ENCODE assay signal across 16 cellular contexts in the genomic region with DNA sequence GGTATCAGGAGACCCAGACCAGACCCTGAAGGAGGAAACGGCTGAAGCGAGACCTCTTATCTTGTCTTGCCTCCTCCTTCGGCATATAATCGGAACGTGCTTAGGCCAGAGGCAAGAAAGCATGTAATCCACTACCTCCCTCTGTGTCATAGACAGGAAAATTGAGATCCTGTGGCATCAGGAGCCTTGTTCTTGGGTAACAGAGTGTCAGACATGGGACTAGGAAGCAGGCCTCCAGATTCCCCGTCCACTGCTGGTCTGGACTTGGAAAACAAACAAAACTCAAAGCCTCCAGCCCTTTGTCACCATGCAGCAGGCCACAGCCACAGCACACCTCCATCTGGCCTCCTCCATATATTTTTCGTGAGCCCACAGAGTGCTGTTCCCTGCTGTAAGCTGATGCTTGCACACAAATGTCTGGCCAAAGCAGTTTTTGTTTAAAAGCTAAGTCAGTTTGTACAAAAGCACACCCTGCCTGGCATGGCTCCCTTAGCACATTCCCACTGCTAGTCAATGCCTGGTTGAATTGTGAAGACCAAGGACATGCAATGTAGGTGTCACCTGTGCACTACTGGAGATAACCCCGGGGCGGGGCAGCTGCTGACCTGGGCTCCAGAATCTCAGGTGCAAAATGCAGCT.
A peak's percentile ranks its signal among the peaks of the same experiment; 100 is the strongest.
DNase-seq lines count a peak whose midpoint lies in the region; ATAC-seq and TF ChIP-seq lines count a peak whose summit lies in the region.
"Had no signal": no experiment of that assay in that cellular context is flagged by ENCODE, and none has a peak within 500 bp of the region (broad histone marks: within the 10 kb centered on the region; RNA-seq: fewer than 3 reads in every experiment).

No MANE protein-coding gene starts in this region.

- peaks cover 47% of the 10 kb centered on the region for H3K4me1 Mint-ChIP-seq in neural crest cell
- peaks cover 0 to 4% (median 2%) of the 10 kb centered on the region in 4 donors for H3K4me1 Mint-ChIP-seq in CD4-positive, alpha-beta memory T cell
- H3K4me1 Mint-ChIP-seq: memory B cell had no signal

- H3K4me3 ChIP-seq in adipocyte (ENCODE audit: low read length), result peak overlapping the region; percentile 10
- peak overlapping the region in 1 of 2 donors; percentile 22 for H3K4me3 ChIP-seq in stomach smooth muscle (ENCODE audit: low read length in 2 of 2)
- H3K4me3 ChIP-seq in CD4-positive, alpha-beta memory T cell (ENCODE audit: low read length in 2 of 2), result no peak overlapping the region
- no peak overlapping the region for H3K4me3 ChIP-seq in SK-N-SH (ENCODE audit: low read depth in 2 of 2, low read length in 1 of 2)
- H3K4me3 ChIP-seq: SK-N-MC had no signal

- in situ Hi-C loops in KBM-7 (cut with MboI; ENCODE audit: low pct_unique_long_range_greater_than_20kb, low sequenced_read_pairs), result no loop called here

- DNase-seq in adipocyte (ENCODE audit: low read depth), result no peak
- DNase-seq in Right ventricle myocardium superior, result no peak
- DNase-seq in neural crest cell (ENCODE audit: low read depth, low spot score), result no peak
- no peak for DNase-seq in CD4-positive, alpha-beta memory T cell
- no peak for DNase-seq in KBM-7
- DNase-seq in SW480 (ENCODE audit: low spot score), result no peak
- DNase-seq in SK-N-SH, result no peak
- DNase-seq: activated CD4-positive, alpha-beta T cell treated with anti-CD3 and anti-CD28 coated beads for 1 hour; activated effector memory CD4-positive, alpha-beta T cell treated with anti-CD3 and anti-CD28 coated beads, Interleukin-2, amount 50 U/mL, for 16 hours; CD8-positive, alpha-beta T cell; NCI-H1436; NCI-H82 had no signal

- no peaks in the 10 kb centered on the region for H3K36me3 ChIP-seq in adipocyte (ENCODE audit: control insufficient read depth, insufficient read depth, low read length, severe bottlenecking)
- H3K36me3 ChIP-seq in stomach smooth muscle (ENCODE audit: control insufficient read depth in 2 of 2, insufficient read depth in 2 of 2, low read length in 2 of 2), result no peaks in the 10 kb centered on the region
- H3K36me3 ChIP-seq in CD4-positive, alpha-beta memory T cell (ENCODE audit: insufficient read depth, low read length), result no peaks in the 10 kb centered on the region
- H3K36me3 ChIP-seq in SK-N-SH (replicated peaks in 1 of 2; ENCODE audit: control insufficient read depth in 1 of 2, insufficient read depth in 2 of 2, low read length in 1 of 2), result no peaks in the 10 kb centered on the region
- H3K36me3 ChIP-seq: neutrophil had no signal

- H3K9ac ChIP-seq in adipocyte (ENCODE audit: low read length), result peak overlapping the region; percentile 84
- peak overlapping the region in 1 of 2 donors; percentile 13 for H3K9ac ChIP-seq in stomach smooth muscle (ENCODE audit: low read length in 2 of 2)
- H3K9ac ChIP-seq in SK-N-SH, result no peak overlapping the region

- no peaks in the 10 kb centered on the region for H3K27me3 Mint-ChIP-seq in neural crest cell (ENCODE audit: low read depth)
- H3K27me3 Mint-ChIP-seq in CD4-positive, alpha-beta memory T cell, result peaks cover 6 to 24% of the 10 kb centered on the region in 2 donors

- H3K79me2 ChIP-seq in SK-N-SH (ENCODE audit: insufficient read depth), result no peaks in the 10 kb centered on the region

- TF ChIP-seq EP300 in SK-N-SH (IDR thresholded peaks at IDR 0.05; ENCODE audit: borderline replicate concordance in 1 of 2, low read depth in 1 of 2, low read length in 1 of 2), result no peak

- TF ChIP-seq CTCF in neural crest cell (conservative IDR thresholded peaks at IDR 0.05) (no peak), SK-N-SH (IDR thresholded peaks at IDR 0.05) (no peak)

- H2AFZ ChIP-seq in SK-N-SH (ENCODE audit: low read depth), result no peak overlapping the region

- peak; percentile 11 for ATAC-seq in Right ventricle myocardium superior (ENCODE audit: poor library complexity)
- ATAC-seq: CD8-positive, alpha-beta T cell had no signal

- no peaks in the 10 kb centered on the region for H4K20me1 ChIP-seq in SK-N-SH (ENCODE audit: insufficient read depth)

- H3K4me1 ChIP-seq in adipocyte (ENCODE audit: control insufficient read depth, insufficient read depth, low read length) (peaks cover 56% of the 10 kb centered on the region), stomach smooth muscle (ENCODE audit: control insufficient read depth, insufficient read depth, low read length) (peaks cover 34% of the 10 kb centered on the region), SK-N-SH (ENCODE audit: control insufficient read depth in 1 of 2, insufficient read depth in 2 of 2, low read depth in 1 of 2, low read length in 1 of 2) (peaks cover 0 to 22% of the 10 kb centered on the region in 2 experiments; a peak in 1 of 4 replicates)
- H3K4me1 ChIP-seq in CD4-positive, alpha-beta memory T cell (ENCODE audit: insufficient read depth, low read length), result no peaks in the 10 kb centered on the region

- no peak for TF ChIP-seq RAD21 in SK-N-SH (IDR thresholded peaks at IDR 0.05; ENCODE audit: low read length)

- no peaks in the 10 kb centered on the region for H3K9me2 ChIP-seq in SK-N-SH

- H3K36me3 Mint-ChIP-seq in neural crest cell (ENCODE audit: low read depth), result no peaks in the 10 kb centered on the region
- no peaks in the 10 kb centered on the region for H3K36me3 Mint-ChIP-seq in CD4-positive, alpha-beta memory T cell
- H3K36me3 Mint-ChIP-seq: CD8-positive, alpha-beta T cell; memory B cell had no signal

- H3K27ac Mint-ChIP-seq in neural crest cell (ENCODE audit: unreplicated experiment), result peak overlapping the region; percentile 84
- no peak overlapping the region for H3K27ac Mint-ChIP-seq in CD4-positive, alpha-beta memory T cell
- H3K27ac Mint-ChIP-seq: CD8-positive, alpha-beta T cell; memory B cell had no signal

- H3K27me3 ChIP-seq in adipocyte (replicated peaks; ENCODE audit: control insufficient read depth, insufficient read depth, low read length), result no peaks in the 10 kb centered on the region
- no peaks in the 10 kb centered on the region for H3K27me3 ChIP-seq in stomach smooth muscle (ENCODE audit: control insufficient read depth in 1 of 2, insufficient read depth in 2 of 2, low read length in 2 of 2)
- H3K27me3 ChIP-seq in CD4-positive, alpha-beta memory T cell (ENCODE audit: insufficient read depth, low read length), result no peaks in the 10 kb centered on the region
- no peaks in the 10 kb centered on the region for H3K27me3 ChIP-seq in SK-N-SH (ENCODE audit: insufficient read depth)

- H3K27ac ChIP-seq in stomach smooth muscle (ENCODE audit: low read length) (peak overlapping the region; percentile 53), SK-N-SH (ENCODE audit: low read depth in 2 of 2, low read length in 1 of 2) (no peak overlapping the region)
- no peak overlapping the region for H3K27ac ChIP-seq in CD4-positive, alpha-beta memory T cell (ENCODE audit: low read depth, low read length)
- H3K27ac ChIP-seq: neutrophil, SK-N-MC had no signal

- 81% methylated on average over 9 of the region's 9 CpGs for WGBS in SK-N-SH (ENCODE audit: low lambda C conversion rate)

- no peak overlapping the region for H3K4me2 ChIP-seq in SK-N-SH

- CTCF ChIA-PET in CD4-positive, alpha-beta memory T cell (lab: Charles Lee; ENCODE audit: partially characterized antibody), result no interaction called here
- CTCF ChIA-PET in SK-N-SH (lab: Yijun Ruan, JAX), result interaction anchor here (1.3 kb wide), 1 partner anchor 22 kb away, joined by 4 read pairs; no protein-coding TSS in a partner anchor

- intact Hi-C loops in Right ventricle myocardium superior (cut with DNase I), result no loop called here
- intact Hi-C loops in CD4-positive, alpha-beta memory T cell (cut with micrococcal nuclease), result no loop called here

- H3K4me3 Mint-ChIP-seq in neural crest cell, result peak overlapping the region; percentile 48
- H3K4me3 Mint-ChIP-seq in CD4-positive, alpha-beta memory T cell, result no peak overlapping the region
- H3K4me3 Mint-ChIP-seq: CD8-positive, alpha-beta T cell; memory B cell had no signal

- H3K9me3 ChIP-seq in adipocyte (ENCODE audit: control insufficient read depth, low read length) (no peaks in the 10 kb centered on the region), stomach smooth muscle (ENCODE audit: control insufficient read depth in 2 of 2, low read length in 2 of 2) (no peaks in the 10 kb centered on the region), SK-N-SH (no peaks in the 10 kb centered on the region)
- H3K9me3 ChIP-seq in CD4-positive, alpha-beta memory T cell (ENCODE audit: control insufficient read depth in 1 of 2, low read length in 2 of 2), result no peaks in the 10 kb centered on the region
- H3K9me3 ChIP-seq: neutrophil had no signal

- H3F3A ChIP-seq in SK-N-SH (replicated peaks; ENCODE audit: insufficient read depth), result no peaks in the 10 kb centered on the region

- POLR2A ChIA-PET in CD4-positive, alpha-beta memory T cell (lab: Charles Lee; ENCODE audit: partially characterized antibody), result no interaction called here
- POLR2A ChIA-PET in SK-N-SH (lab: Yijun Ruan, JAX), result no interaction called here

- no peaks in the 10 kb centered on the region for H3K9me3 Mint-ChIP-seq in neural crest cell
- peaks cover 0 to 3% (median 0%) of the 10 kb centered on the region in 8 donors for H3K9me3 Mint-ChIP-seq in CD4-positive, alpha-beta memory T cell
- H3K9me3 Mint-ChIP-seq: CD8-positive, alpha-beta T cell had no signal

TF ChIP-seq in SK-N-SH, 30 proteins besides CTCF, POLR2A, EP300 and RAD21 (continues in another document):
- no peak for TF ChIP-seq JUND (IDR thresholded peaks at IDR 0.05)
- TF ChIP-seq ELF1 (IDR thresholded peaks at IDR 0.05), result no peak
- no peak for TF ChIP-seq EZH2phosphoT487 (IDR thresholded peaks at IDR 0.05; ENCODE audit: borderline replicate concordance, low read depth)
- no peak for TF ChIP-seq GABPA (IDR thresholded peaks at IDR 0.05; ENCODE audit: low read depth)
- no peak for TF ChIP-seq SMC3 (IDR thresholded peaks at IDR 0.05; ENCODE audit: low read depth, low read length)
- TF ChIP-seq, protein P1, sequence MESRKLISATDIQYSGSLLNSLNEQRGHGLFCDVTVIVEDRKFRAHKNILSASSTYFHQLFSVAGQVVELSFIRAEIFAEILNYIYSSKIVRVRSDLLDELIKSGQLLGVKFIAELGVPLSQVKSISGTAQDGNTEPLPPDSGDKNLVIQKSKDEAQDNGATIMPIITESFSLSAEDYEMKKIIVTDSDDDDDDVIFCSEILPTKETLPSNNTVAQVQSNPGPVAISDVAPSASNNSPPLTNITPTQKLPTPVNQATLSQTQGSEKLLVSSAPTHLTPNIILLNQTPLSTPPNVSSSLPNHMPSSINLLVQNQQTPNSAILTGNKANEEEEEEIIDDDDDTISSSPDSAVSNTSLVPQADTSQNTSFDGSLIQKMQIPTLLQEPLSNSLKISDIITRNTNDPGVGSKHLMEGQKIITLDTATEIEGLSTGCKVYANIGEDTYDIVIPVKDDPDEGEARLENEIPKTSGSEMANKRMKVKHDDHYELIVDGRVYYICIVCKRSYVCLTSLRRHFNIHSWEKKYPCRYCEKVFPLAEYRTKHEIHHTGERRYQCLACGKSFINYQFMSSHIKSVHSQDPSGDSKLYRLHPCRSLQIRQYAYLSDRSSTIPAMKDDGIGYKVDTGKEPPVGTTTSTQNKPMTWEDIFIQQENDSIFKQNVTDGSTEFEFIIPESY (IDR thresholded peaks at IDR 0.05; ENCODE audit: borderline replicate concordance, low read depth), result no peak
- no peak for TF ChIP-seq RFX5 (IDR thresholded peaks at IDR 0.05; ENCODE audit: low read length)
